ENCODE assay signal across 9 cellular contexts in the genomic region with DNA sequence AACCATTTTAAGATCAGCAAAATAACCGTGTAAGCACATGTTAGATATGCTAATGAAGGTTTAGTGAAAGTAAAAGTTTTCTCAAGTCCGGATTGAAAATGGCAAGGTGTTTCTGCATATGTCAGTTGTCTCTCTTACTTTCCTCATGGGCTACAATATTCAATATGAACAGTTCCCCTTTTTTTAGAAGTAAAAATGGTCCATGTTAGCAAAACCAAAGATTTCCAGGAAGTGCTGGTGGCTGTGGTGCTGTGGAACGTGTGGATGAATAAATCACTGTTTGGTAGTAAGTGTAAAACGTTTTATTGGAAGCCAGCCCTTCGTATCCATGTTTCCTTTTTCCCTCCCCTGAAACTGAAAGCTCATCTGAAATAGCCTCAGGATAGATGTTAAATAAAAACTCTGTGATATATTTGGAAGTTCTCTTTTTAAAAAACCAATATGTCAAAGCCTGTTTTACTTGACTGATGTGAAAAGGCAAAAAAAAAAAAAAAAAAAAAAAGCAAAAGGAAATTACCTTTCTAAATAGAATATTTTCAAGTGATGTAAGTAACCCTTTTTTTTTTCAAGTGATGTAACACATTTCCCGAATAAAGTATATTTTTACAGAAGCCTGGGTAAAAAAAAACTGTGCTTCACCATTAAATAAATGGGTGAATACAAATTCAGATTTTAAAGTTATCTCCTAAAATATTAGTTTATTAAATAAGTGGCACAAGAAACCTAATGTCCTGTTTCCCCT. TPM values are rescaled to one million over a fixed set of nuclear protein-coding genes. Genes with fewer than 3 reads are reported as not detected.
DNase-seq lines count a peak whose midpoint lies in the region; ATAC-seq and TF ChIP-seq lines count a peak whose summit lies in the region.
"Had no signal": no experiment of that assay in that cellular context is flagged by ENCODE, and none has a peak within 500 bp of the region (broad histone marks: within the 10 kb centered on the region; RNA-seq: fewer than 3 reads in every experiment).

No MANE protein-coding gene starts in this region.

- H3K27me3 Mint-ChIP-seq in activated CD8-positive, alpha-beta memory T cell treated with anti-CD3 and anti-CD28 coated beads, Interleukin-2, amount 10 ng/mL, durations not matched to agents 7 days and 5 days, result peaks cover 5% of the 10 kb centered on the region
- H3K27me3 Mint-ChIP-seq in stimulated activated memory B cell treated with anti-CD40 and anti-IgM and Interleukin-4, amounts not matched to agents 10 μg/mL and 1 μg/mL and 100 μg/mL, for 72 hours, result no peaks in the 10 kb centered on the region
- no peaks in the 10 kb centered on the region for H3K27me3 Mint-ChIP-seq in type B pancreatic cell

- no peaks in the 10 kb centered on the region for H3K27me3 ChIP-seq in Karpas-422 (ENCODE audit: low read length)
- H3K27me3 ChIP-seq in esophagus squamous epithelium, result no peaks in the 10 kb centered on the region

- 3 to 11% methylated on average over 6 of the region's 6 CpGs for WGBS in esophagus squamous epithelium, 2 donors

- no peak for ATAC-seq in activated CD8-positive, alpha-beta memory T cell treated with anti-CD3 and anti-CD28 coated beads, Interleukin-2, amount 10 ng/mL, durations not matched to agents 7 days and 5 days
- ATAC-seq in stimulated activated memory B cell treated with anti-CD40 and anti-IgM and Interleukin-4, amounts not matched to agents 10 μg/mL and 1 μg/mL and 100 μg/mL, for 72 hours, result peak; percentile 78
- ATAC-seq: Panc1 had no signal

- H3K9me2 ChIP-seq in Karpas-422 (replicated peaks; ENCODE audit: insufficient read depth, low read length), result no peaks in the 10 kb centered on the region

- H3K9me3 ChIP-seq in Karpas-422 (ENCODE audit: low read length), result no peaks in the 10 kb centered on the region
- no peaks in the 10 kb centered on the region for H3K9me3 ChIP-seq in esophagus squamous epithelium

- H3K27ac Mint-ChIP-seq in activated CD8-positive, alpha-beta memory T cell treated with anti-CD3 and anti-CD28 coated beads, Interleukin-2, amount 10 ng/mL, durations not matched to agents 7 days and 5 days, result peak overlapping the region; percentile 55
- H3K27ac Mint-ChIP-seq in stimulated activated memory B cell treated with anti-CD40 and anti-IgM and Interleukin-4, amounts not matched to agents 10 μg/mL and 1 μg/mL and 100 μg/mL, for 72 hours, result peak overlapping the region; percentile 89
- no peak overlapping the region for H3K27ac Mint-ChIP-seq in type B pancreatic cell

- peaks cover 34% of the 10 kb centered on the region; the same call in 1 of the 2 replicates for H3K36me3 ChIP-seq in Karpas-422 (ENCODE audit: insufficient read depth, low read length)
- no peaks in the 10 kb centered on the region for H3K36me3 ChIP-seq in esophagus squamous epithelium

- peak overlapping the region; percentile 52 for H3K4me3 ChIP-seq in Karpas-422 (ENCODE audit: low read length)
- peak overlapping the region in 2 of 4 donors; percentile 22 to 50 for H3K4me3 ChIP-seq in esophagus squamous epithelium

- H4K20me1 ChIP-seq in Karpas-422 (ENCODE audit: insufficient read depth, low read depth, low read length), result peaks cover 9% of the 10 kb centered on the region; the same call in 1 of the 2 replicates

- H2AFZ ChIP-seq in Karpas-422 (ENCODE audit: low read length), result no peak overlapping the region

- intact Hi-C loops in esophagus squamous epithelium (cut with DNase I), result no loop called here

- DNase-seq in activated CD8-positive, alpha-beta memory T cell treated with anti-CD3 and anti-CD28 coated beads, Interleukin-2, amount 10 ng/mL, durations not matched to agents 7 days and 5 days, result no peak
- no peak for DNase-seq in activated CD8-positive, alpha-beta memory T cell treated with anti-CD3 and anti-CD28 coated beads, Interleukin-2, amount 50 U/mL, for 4 hours
- DNase-seq in Karpas-422, result peak; percentile 80
- no peak for DNase-seq in esophagus squamous epithelium (lab: John Stamatoyannopoulos, UW)
- no peak for DNase-seq in cortex of kidney (lab: John Stamatoyannopoulos, UW)
- DNase-seq in type B pancreatic cell (ENCODE audit: extremely low spot score, unreplicated experiment), result no peak
- DNase-seq in stimulated activated naive CD4-positive, alpha-beta T cell treated with Interleukin-2 at 50 U/mL for 16 hours (lab: John Stamatoyannopoulos, UW), result no peak

- H3K79me2 ChIP-seq in Karpas-422 (ENCODE audit: low read length), result peaks cover 100% of the 10 kb centered on the region

- TF ChIP-seq CTCF in esophagus squamous epithelium (IDR thresholded peaks at IDR 0.05), result no peak
- TF ChIP-seq CTCF in type B pancreatic cell (conservative IDR thresholded peaks at IDR 0.05), result no peak

- H3K4me2 ChIP-seq in Karpas-422 (ENCODE audit: low read depth, low read length, poor library complexity, severe bottlenecking), result peak overlapping the region; percentile 78

- no peak for TF ChIP-seq POLR2A in esophagus squamous epithelium (IDR thresholded peaks at IDR 0.05)

- no peaks in the 10 kb centered on the region for H3K9me3 Mint-ChIP-seq in activated CD8-positive, alpha-beta memory T cell treated with anti-CD3 and anti-CD28 coated beads, Interleukin-2, amount 10 ng/mL, durations not matched to agents 7 days and 5 days (ENCODE audit: low read depth)
- no peaks in the 10 kb centered on the region for H3K9me3 Mint-ChIP-seq in stimulated activated memory B cell treated with anti-CD40 and anti-IgM and Interleukin-4, amounts not matched to agents 10 μg/mL and 1 μg/mL and 100 μg/mL, for 72 hours
- H3K9me3 Mint-ChIP-seq in type B pancreatic cell, result no peaks in the 10 kb centered on the region

- H3K9ac ChIP-seq in Karpas-422 (ENCODE audit: low read length), result peak overlapping the region; percentile 58

- peaks cover 5% of the 10 kb centered on the region for H3K36me3 Mint-ChIP-seq in activated CD8-positive, alpha-beta memory T cell treated with anti-CD3 and anti-CD28 coated beads, Interleukin-2, amount 10 ng/mL, durations not matched to agents 7 days and 5 days
- peaks cover 38% of the 10 kb centered on the region for H3K36me3 Mint-ChIP-seq in stimulated activated memory B cell treated with anti-CD40 and anti-IgM and Interleukin-4, amounts not matched to agents 10 μg/mL and 1 μg/mL and 100 μg/mL, for 72 hours
- H3K36me3 Mint-ChIP-seq in type B pancreatic cell, result peaks cover 10% of the 10 kb centered on the region

- H3K4me3 Mint-ChIP-seq in activated CD8-positive, alpha-beta memory T cell treated with anti-CD3 and anti-CD28 coated beads, Interleukin-2, amount 10 ng/mL, durations not matched to agents 7 days and 5 days, result peak overlapping the region; percentile 65
- H3K4me3 Mint-ChIP-seq in stimulated activated memory B cell treated with anti-CD40 and anti-IgM and Interleukin-4, amounts not matched to agents 10 μg/mL and 1 μg/mL and 100 μg/mL, for 72 hours, result peak overlapping the region; percentile 51
- H3K4me3 Mint-ChIP-seq in type B pancreatic cell, result no peak overlapping the region

- peaks cover 33% of the 10 kb centered on the region for H3K4me1 Mint-ChIP-seq in activated CD8-positive, alpha-beta memory T cell treated with anti-CD3 and anti-CD28 coated beads, Interleukin-2, amount 10 ng/mL, durations not matched to agents 7 days and 5 days
- H3K4me1 Mint-ChIP-seq in stimulated activated memory B cell treated with anti-CD40 and anti-IgM and Interleukin-4, amounts not matched to agents 10 μg/mL and 1 μg/mL and 100 μg/mL, for 72 hours, result peaks cover 83% of the 10 kb centered on the region
- peaks cover 24% of the 10 kb centered on the region for H3K4me1 Mint-ChIP-seq in type B pancreatic cell (ENCODE audit: unreplicated experiment)

- H3K4me1 ChIP-seq in Karpas-422 (ENCODE audit: low read length) (peaks cover 99% of the 10 kb centered on the region), esophagus squamous epithelium (peaks cover 0 to 27% (median 0%) of the 10 kb centered on the region in 3 donors)

- H3K27ac ChIP-seq in Karpas-422 (ENCODE audit: low read length) (peak overlapping the region; percentile 91), esophagus squamous epithelium (peak overlapping the region in 3 of 4 donors; percentile 33 to 69 (median 58))

- CTCF ChIA-PET in activated CD8-positive, alpha-beta memory T cell treated with anti-CD3 and anti-CD28 coated beads, Interleukin-2, amount 10 ng/mL, durations not matched to agents 7 days and 5 days (lab: Charles Lee), result no interaction called here

RNA-seq across cellular contexts. Expression of a gene that starts 41.9 kb away (rescaled TPM):
- 1 to 10 TPM; 4.6 to 5.1 TPM for total RNA-seq in activated CD8-positive, alpha-beta memory T cell treated with anti-CD3 and anti-CD28 coated beads, Interleukin-2, amount 10 ng/mL, durations not matched to agents 7 days and 5 days
- total RNA-seq in Karpas-422 (2014; rRNA removed; shearing (Covaris generic); ENCODE audit: low replicate concordance), result 69.0 and 92.4 TPM in 2 replicates
- 10 to 100 TPM; 22.7 to 36.0 (median 27.6) TPM for total RNA-seq in esophagus squamous epithelium
- total RNA-seq in type B pancreatic cell (ENCODE audit: low replicate concordance), result 48.7 and 58.2 TPM in 2 replicates
